ENCODE assay signal across 13 cellular contexts in the genomic region with DNA sequence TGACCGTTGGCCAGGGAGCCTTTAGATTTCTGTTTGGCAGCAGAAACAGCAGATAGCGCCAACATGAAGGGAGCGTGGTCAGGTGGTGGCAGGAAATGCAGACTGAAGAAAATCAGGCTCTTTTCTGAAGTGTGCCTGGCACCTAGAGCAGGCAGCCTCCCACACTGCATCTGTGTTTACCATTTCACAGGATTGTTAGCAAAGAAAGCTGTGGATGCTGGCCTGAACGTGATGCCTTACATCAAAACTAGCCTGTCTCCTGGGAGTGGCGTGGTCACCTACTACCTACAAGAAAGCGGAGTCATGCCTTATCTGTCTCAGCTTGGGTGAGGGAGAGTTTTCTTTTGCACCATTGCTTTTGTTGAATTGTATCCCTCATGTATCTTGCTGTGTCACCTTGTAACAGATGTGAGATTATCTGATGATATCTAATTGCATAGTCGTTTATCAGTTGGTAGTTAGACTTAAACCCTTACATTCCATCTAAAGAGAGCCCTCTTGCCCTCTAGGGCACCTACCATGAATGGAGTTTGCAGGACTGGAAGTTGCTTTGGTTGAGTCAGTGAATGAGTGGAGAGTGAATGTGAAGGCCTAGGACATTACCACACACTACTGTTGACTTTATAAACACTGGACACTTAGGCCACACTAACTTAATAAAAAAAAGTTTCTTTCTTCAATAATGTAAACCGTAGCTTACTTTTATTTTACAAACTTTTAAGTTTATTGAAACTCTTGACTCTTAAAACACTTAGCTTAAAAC. TPM values are rescaled to one million over a fixed set of nuclear protein-coding genes. Genes with fewer than 3 reads are reported as not detected.
DNase-seq lines count a peak whose midpoint lies in the region; ATAC-seq and TF ChIP-seq lines count a peak whose summit lies in the region.
"Had no signal": no experiment of that assay in that cellular context is flagged by ENCODE, and none has a peak within 500 bp of the region (broad histone marks: within the 10 kb centered on the region; RNA-seq: fewer than 3 reads in every experiment).

No MANE protein-coding gene starts in this region.

- peak overlapping the region; percentile 28 for H3K27ac Mint-ChIP-seq in activated T-cell treated with anti-CD3 and anti-CD28 coated beads, Interleukin-2, amount 50 U/mL, for 24 hours
- no peak overlapping the region for H3K27ac Mint-ChIP-seq in activated naive CD8-positive, alpha-beta T cell treated with anti-CD3 and anti-CD28 coated beads, Interleukin-2, amount 50 U/mL, for 24 hours
- H3K27ac Mint-ChIP-seq: dendritic cell treated with granulocyte-macrophage colony-stimulating factor and Interleukin-4, amounts not matched to agents 40 ng/mL and 50 ng/mL, for 4 days had no signal

- H3K36me3 Mint-ChIP-seq in activated T-cell treated with anti-CD3 and anti-CD28 coated beads, Interleukin-2, amount 50 U/mL, for 24 hours (ENCODE audit: low read depth), result peaks cover 55% of the 10 kb centered on the region
- peaks cover 4% of the 10 kb centered on the region for H3K36me3 Mint-ChIP-seq in activated naive CD8-positive, alpha-beta T cell treated with anti-CD3 and anti-CD28 coated beads, Interleukin-2, amount 50 U/mL, for 24 hours (ENCODE audit: low read depth)

- H3K9me3 Mint-ChIP-seq in activated T-cell treated with anti-CD3 and anti-CD28 coated beads, Interleukin-2, amount 50 U/mL, for 24 hours, result no peaks in the 10 kb centered on the region
- H3K9me3 Mint-ChIP-seq in activated naive CD8-positive, alpha-beta T cell treated with anti-CD3 and anti-CD28 coated beads, Interleukin-2, amount 50 U/mL, for 24 hours, result no peaks in the 10 kb centered on the region
- H3K9me3 Mint-ChIP-seq: dendritic cell treated with granulocyte-macrophage colony-stimulating factor and Interleukin-4, amounts not matched to agents 40 ng/mL and 50 ng/mL, for 4 days had no signal

- H3K27ac ChIP-seq in stomach (peak overlapping the region; percentile 20 to 75 (median 74)), uterus (no peak overlapping the region)

- WGBS in stomach, 5 donors, result 27 to 48% (median 38%) methylated on average over 8 of the region's 8 CpGs

- TF ChIP-seq EP300 in stomach (IDR thresholded peaks at IDR 0.05), result no peak

- TF ChIP-seq CTCF in stomach (IDR thresholded peaks at IDR 0.05), result no peak
- TF ChIP-seq CTCF in uterus (IDR thresholded peaks at IDR 0.05), result no peak

- H3K27me3 ChIP-seq in stomach, result no peaks in the 10 kb centered on the region
- H3K27me3 ChIP-seq in uterus, result no peaks in the 10 kb centered on the region
- H3K27me3 ChIP-seq: ovary had no signal

- no peak for DNase-seq in activated T-cell treated with anti-CD3 and anti-CD28 coated beads, Interleukin-2, amount 50 U/mL, for 24 hours
- no peak for DNase-seq in activated T-cell treated with anti-CD3 and anti-CD28 coated beads, Interleukin-2, amount 50 U/mL, for 1 hour
- no peak for DNase-seq in activated naive CD8-positive, alpha-beta T cell treated with anti-CD3 and anti-CD28 coated beads, Interleukin-2, amount 50 U/mL, for 24 hours
- DNase-seq in inferior parietal cortex (ENCODE audit: extremely low spot score), result peak; percentile 43
- peak; percentile 74 for DNase-seq in stomach
- DNase-seq in uterus, result no peak
- DNase-seq in T-helper 9 cell, result no peak
- DNase-seq: activated CD8-positive, alpha-beta memory T cell treated with anti-CD3 and anti-CD28 coated beads, Interleukin-2, amount 50 U/mL, for 4 hours; NCI-H2081 treated with DMSO at 0.1 percent for 48 hours; SW 1271 had no signal

- no peaks in the 10 kb centered on the region for H3K9me3 ChIP-seq in stomach
- no peaks in the 10 kb centered on the region for H3K9me3 ChIP-seq in uterus
- H3K9me3 ChIP-seq: ovary had no signal

- no peak overlapping the region for H3K4me3 ChIP-seq in stomach
- H3K4me3 ChIP-seq in uterus, result no peak overlapping the region
- H3K4me3 ChIP-seq: ovary had no signal

- TF ChIP-seq POLR2A in stomach (IDR thresholded peaks at IDR 0.05) (no peak), uterus (IDR thresholded peaks at IDR 0.05) (no peak)

- H3K36me3 ChIP-seq in stomach, result peaks cover 19 to 98% (median 86%) of the 10 kb centered on the region in 4 donors
- H3K36me3 ChIP-seq in uterus, result no peaks in the 10 kb centered on the region
- H3K36me3 ChIP-seq: ovary had no signal

- H3K4me1 Mint-ChIP-seq in activated T-cell treated with anti-CD3 and anti-CD28 coated beads, Interleukin-2, amount 50 U/mL, for 24 hours (ENCODE audit: low read depth), result peaks cover 2% of the 10 kb centered on the region
- H3K4me1 Mint-ChIP-seq in activated naive CD8-positive, alpha-beta T cell treated with anti-CD3 and anti-CD28 coated beads, Interleukin-2, amount 50 U/mL, for 24 hours, result no peaks in the 10 kb centered on the region

- H3K4me3 Mint-ChIP-seq in activated T-cell treated with anti-CD3 and anti-CD28 coated beads, Interleukin-2, amount 50 U/mL, for 24 hours, result no peak overlapping the region
- no peak overlapping the region for H3K4me3 Mint-ChIP-seq in activated naive CD8-positive, alpha-beta T cell treated with anti-CD3 and anti-CD28 coated beads, Interleukin-2, amount 50 U/mL, for 24 hours
- H3K4me3 Mint-ChIP-seq: dendritic cell treated with granulocyte-macrophage colony-stimulating factor and Interleukin-4, amounts not matched to agents 40 ng/mL and 50 ng/mL, for 4 days had no signal

- ATAC-seq in activated naive CD8-positive, alpha-beta T cell treated with anti-CD3 and anti-CD28 coated beads, Interleukin-2, amount 50 U/mL, for 24 hours, result peak; percentile 20
- no peak for ATAC-seq in GM19452 (IDR thresholded peaks at IDR 0.05; ENCODE audit: unreplicated experiment)

- intact Hi-C loops in stomach (cut with DNase I; ENCODE audit: low total_unique reads), result loop anchor here (5.0 kb wide), 1 partner anchor 45 kb away; the partner anchor contains the start of gene ACO1
- intact Hi-C loops in uterus (cut with DNase I; ENCODE audit: low total_unique reads), result no loop called here

- no peaks in the 10 kb centered on the region for H3K27me3 Mint-ChIP-seq in activated T-cell treated with anti-CD3 and anti-CD28 coated beads, Interleukin-2, amount 50 U/mL, for 24 hours
- H3K27me3 Mint-ChIP-seq in activated naive CD8-positive, alpha-beta T cell treated with anti-CD3 and anti-CD28 coated beads, Interleukin-2, amount 50 U/mL, for 24 hours, result no peaks in the 10 kb centered on the region
- H3K27me3 Mint-ChIP-seq: dendritic cell treated with granulocyte-macrophage colony-stimulating factor and Interleukin-4, amounts not matched to agents 40 ng/mL and 50 ng/mL, for 4 days had no signal

- H3K4me1 ChIP-seq in stomach (peaks cover 2 to 29% (median 10%) of the 10 kb centered on the region in 4 donors), uterus (no peaks in the 10 kb centered on the region)

RNA-seq across cellular contexts. Expression of gene ACO1, which starts 42.8 kb away (rescaled TPM):
- total RNA-seq in stomach (10 to 100 TPM in 3 of 5 donors, 1 to 10 TPM in 2; 5.8 to 44.2 (median 33.5) TPM), uterus (10 to 100 TPM in 3 of 4 donors, 1 to 10 TPM in 1; 10.0 to 39.5 (median 24.9) TPM)
- 10 to 100 TPM; 11.0 to 20.9 (median 14.7) TPM for polyA plus RNA-seq in stomach

Comparison
In these comparisons a context has a peak if more than half of its experiments do, and no peak if none do; other contexts are left out.
1. DNase-seq: peak in inferior parietal cortex (single experiment) and stomach (single experiment); none in activated T-cell treated with anti-CD3 and anti-CD28 coated beads, Interleukin-2, amount 50 U/mL, for 24 hours (single experiment), activated T-cell treated with anti-CD3 and anti-CD28 coated beads, Interleukin-2, amount 50 U/mL, for 1 hour (single experiment), activated naive CD8-positive, alpha-beta T cell treated with anti-CD3 and anti-CD28 coated beads, Interleukin-2, amount 50 U/mL, for 24 hours (single experiment), uterus (0 of 2) and T-helper 9 cell (single experiment).
2. H3K27ac ChIP-seq: peak in stomach (5 of 5); none in uterus (0 of 2).